In the genomic region with DNA sequence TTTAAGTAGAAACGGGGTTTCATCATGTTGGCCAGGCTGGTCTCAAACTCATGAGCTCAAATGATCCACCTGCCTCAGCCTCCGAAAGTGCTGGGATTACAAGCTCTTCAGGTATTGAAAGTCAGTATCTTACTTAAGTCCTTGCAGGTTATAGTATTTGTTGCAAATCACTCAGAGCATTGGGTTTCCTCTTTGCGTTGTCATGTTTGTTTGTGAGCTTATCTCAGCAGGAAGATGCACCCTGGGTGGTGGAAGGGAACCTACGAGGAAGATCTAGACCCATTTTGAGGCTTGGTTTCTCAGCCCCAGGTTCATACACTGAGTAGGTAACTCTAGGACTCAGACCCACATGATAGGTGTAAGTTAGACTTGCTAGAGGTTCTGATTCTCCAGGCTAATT, we compare ENCODE assay signal across 17 cellular contexts.
"Had no signal": no experiment of that assay in that cellular context is flagged by ENCODE, and none has a peak within 500 bp of the region (broad histone marks: within the 10 kb centered on the region; RNA-seq: fewer than 3 reads in every experiment).

No MANE protein-coding gene starts in this region.

- ATAC-seq: foreskin keratinocyte; gastroesophageal sphincter; heart left ventricle; mucosa of descending colon; pancreas; stimulated activated naive B cell treated with anti-CD40 and anti-IgM and Interleukin-4, amounts not matched to agents 10 μg/mL and 1 μg/mL and 100 μg/mL, for 72 hours had no signal

- H3K9me3 Mint-ChIP-seq: mesothelial cell of epicardium; stimulated activated naive B cell treated with anti-CD40 and anti-IgM and Interleukin-4, amounts not matched to agents 10 μg/mL and 1 μg/mL and 100 μg/mL, for 72 hours; stimulated activated naive CD8-positive, alpha-beta T cell treated with anti-CD3 and anti-CD28 coated beads, Interleukin-15, Interleukin-2, amounts not matched to agents 100 ng/mL and 50 ng/mL, for 24 hours had no signal

- H3K4me3 Mint-ChIP-seq: mesothelial cell of epicardium; naive B cell; stimulated activated naive B cell treated with anti-CD40 and anti-IgM and Interleukin-4, amounts not matched to agents 10 μg/mL and 1 μg/mL and 100 μg/mL, for 72 hours; stimulated activated naive CD8-positive, alpha-beta T cell treated with anti-CD3 and anti-CD28 coated beads, Interleukin-15, Interleukin-2, amounts not matched to agents 100 ng/mL and 50 ng/mL, for 24 hours had no signal

- DNase-seq: effector CD4-positive, alpha-beta T cell; foreskin keratinocyte; heart left ventricle; kidney; mesenchymal stem cell; naive B cell; occipital lobe; pancreas; stimulated activated CD4-positive, alpha-beta T cell treated with anti-CD3 and anti-CD28 coated beads, Interleukin-15, amount 100 ng/mL, for 24 hours; stimulated activated CD4-positive, alpha-beta T cell treated with anti-CD3 and anti-CD28 coated beads, Interleukin-2, amount 100 ng/mL, for 48 hours; stimulated activated naive B cell treated with anti-CD40 and anti-IgM and Interleukin-4, amounts not matched to agents 10 μg/mL and 1 μg/mL and 100 μg/mL, for 72 hours; upper lobe of left lung had no signal

- H3K36me3 Mint-ChIP-seq: mesothelial cell of epicardium; naive B cell; stimulated activated naive B cell treated with anti-CD40 and anti-IgM and Interleukin-4, amounts not matched to agents 10 μg/mL and 1 μg/mL and 100 μg/mL, for 72 hours had no signal

- H3K27ac Mint-ChIP-seq: mesothelial cell of epicardium; progenitor cell of endocrine pancreas; stimulated activated naive B cell treated with anti-CD40 and anti-IgM and Interleukin-4, amounts not matched to agents 10 μg/mL and 1 μg/mL and 100 μg/mL, for 72 hours; stimulated activated naive CD8-positive, alpha-beta T cell treated with anti-CD3 and anti-CD28 coated beads, Interleukin-15, Interleukin-2, amounts not matched to agents 100 ng/mL and 50 ng/mL, for 24 hours had no signal

- H3K4me1 Mint-ChIP-seq: naive B cell; stimulated activated naive B cell treated with anti-CD40 and anti-IgM and Interleukin-4, amounts not matched to agents 10 μg/mL and 1 μg/mL and 100 μg/mL, for 72 hours had no signal
